8 cellular contexts compared by ENCODE assay signal in genomic region chr6:127118505-127119360, GRCh38. TPM values are rescaled to one million over a fixed set of nuclear protein-coding genes. Genes with fewer than 3 reads are reported as not detected.
DNase-seq lines count a peak whose midpoint lies in the region; ATAC-seq, FAIRE-seq and TF ChIP-seq lines count a peak whose summit lies in the region.

RSPO3 (plus strand) TSS chr6:127118671; CDS start chr6:127119193, 522 bp downstream.

- no peak within 1 kb of the TSS for H2AFZ ChIP-seq in HepG2 (ENCODE audit: low read length)

- no peaks in the 10 kb centered on the region for H3K36me3 Mint-ChIP-seq in CD8-positive, alpha-beta memory T cell
- no peaks in the 10 kb centered on the region for H3K36me3 Mint-ChIP-seq in central memory CD8-positive, alpha-beta T cell (ENCODE audit: insufficient read depth)

- POLR2A ChIA-PET in CD8-positive, alpha-beta memory T cell (lab: Charles Lee): no interaction called here
- POLR2A ChIA-PET in HepG2 (lab: Yijun Ruan, JAX): no interaction called here

- H3K9ac ChIP-seq in HepG2 (ENCODE audit: insufficient read depth, low read depth, low read length): no peak within 1 kb of the TSS
- H3K9ac ChIP-seq in stomach smooth muscle (ENCODE audit: low read length in 2 of 2): peak within 1 kb of the TSS; percentile 44 to 69

- no peak for TF ChIP-seq RAD21 in HepG2 (CRISPR knock-in tag; IDR thresholded peaks at IDR 0.05)

- no peak within 1 kb of the TSS for H3K4me3 ChIP-seq in CD8-positive, alpha-beta memory T cell (ENCODE audit: low read length)
- peak within 1 kb of the TSS in 2 of 3 experiments; percentile 20 to 54; a peak in 2 of 6 replicates for H3K4me3 ChIP-seq in HepG2 (replicated peaks in 1 of 3; ENCODE audit: insufficient read depth in 1 of 3, low read depth in 2 of 3, low read length in 3 of 3)
- peak within 1 kb of the TSS; percentile 86 to 87 for H3K4me3 ChIP-seq in stomach smooth muscle (ENCODE audit: low read length in 2 of 2)

- no peak for TF ChIP-seq POLR2A in HepG2 (IDR thresholded peaks at IDR 0.05; ENCODE audit: insufficient read depth in 1 of 2, low read depth in 2 of 2, low read length in 2 of 2)

- DNase-seq in CD8-positive, alpha-beta memory T cell: no peak
- DNase-seq in NCI-H526 treated with DMSO at 0.1 percent for 48 hours (lab: John Stamatoyannopoulos, UW) (peak; percentile 35), HepG2 (ENCODE audit: low spot score) (no peak), germinal center (ENCODE audit: low spot score) (no peak)
- DNase-seq in central memory CD8-positive, alpha-beta T cell (ENCODE audit: low spot score in 2 of 2): no peak

- no peaks in the 10 kb centered on the region for H3K9me3 ChIP-seq in CD8-positive, alpha-beta memory T cell (ENCODE audit: low read length)
- no peaks in the 10 kb centered on the region for H3K9me3 ChIP-seq in HepG2 (ENCODE audit: low read length)
- no peaks in the 10 kb centered on the region for H3K9me3 ChIP-seq in stomach smooth muscle (ENCODE audit: control insufficient read depth in 2 of 2, low read length in 2 of 2)

- H3K27ac Mint-ChIP-seq in CD8-positive, alpha-beta memory T cell: no peak within 1 kb of the TSS
- H3K27ac Mint-ChIP-seq in central memory CD8-positive, alpha-beta T cell (ENCODE audit: low read depth): no peak within 1 kb of the TSS

- no peak for FAIRE-seq in HepG2 (lab: Jason Lieb, UNC)

- no peak for TF ChIP-seq CTCF in HepG2 (CRISPR knock-in tag; IDR thresholded peaks at IDR 0.05)

- no peaks in the 10 kb centered on the region for H3K9me3 Mint-ChIP-seq in CD8-positive, alpha-beta memory T cell
- H3K9me3 Mint-ChIP-seq in central memory CD8-positive, alpha-beta T cell: no peaks in the 10 kb centered on the region

- intact Hi-C loops in HepG2 (cut with micrococcal nuclease; ENCODE audit: unreplicated experiment): no loop called here

- no TSS peak for BruUV-seq in HepG2 (replicated peaks; lab: Mats Ljungman, UMichigan)

- peak within 1 kb of the TSS; percentile 46 for H3K4me2 ChIP-seq in HepG2 (ENCODE audit: low read depth, low read length)

- in situ Hi-C loops in HepG2 (cut with HindIII; ENCODE audit: extremely low pct_ligation_motif_present, low pct_unique_long_range_greater_than_20kb): loop anchor here (25.0 kb wide), 4 partner anchors 306 to 1806 kb away; partner anchors contain the start of gene HDDC2

- H3K4me1 ChIP-seq in CD8-positive, alpha-beta memory T cell (ENCODE audit: insufficient read depth, low read length): no peaks in the 10 kb centered on the region
- H3K4me1 ChIP-seq in HepG2 (ENCODE audit: insufficient read depth, low read length) (no peaks in the 10 kb centered on the region), stomach smooth muscle (ENCODE audit: control insufficient read depth, insufficient read depth, low read length) (peaks cover 33% of the 10 kb centered on the region)

- H3K4me1 Mint-ChIP-seq in CD8-positive, alpha-beta memory T cell: peaks cover 19 to 35% (median 25%) of the 10 kb centered on the region in 3 donors
- peaks cover 14% of the 10 kb centered on the region for H3K4me1 Mint-ChIP-seq in central memory CD8-positive, alpha-beta T cell

- TF ChIP-seq EP300 in HepG2 (IDR thresholded peaks at IDR 0.05; ENCODE audit: low read depth in 2 of 2, low read length in 2 of 2) (no peak), HepG2 (CRISPR knock-in tag; IDR thresholded peaks at IDR 0.05; ENCODE audit: borderline replicate concordance) (no peak)

- no peaks in the 10 kb centered on the region for H3K36me3 ChIP-seq in CD8-positive, alpha-beta memory T cell (ENCODE audit: insufficient read depth, low read length)
- H3K36me3 ChIP-seq in HepG2 (replicated peaks in 1 of 2; ENCODE audit: control insufficient read depth in 1 of 2, insufficient read depth in 2 of 2, low read length in 2 of 2) (no peaks in the 10 kb centered on the region), stomach smooth muscle (ENCODE audit: control insufficient read depth in 2 of 2, insufficient read depth in 2 of 2, low read length in 2 of 2) (no peaks in the 10 kb centered on the region)

- no peaks in the 10 kb centered on the region for H4K20me1 ChIP-seq in HepG2 (ENCODE audit: insufficient read depth, low read length)

- CTCF ChIA-PET in CD8-positive, alpha-beta memory T cell (lab: Charles Lee): no interaction called here
- CTCF ChIA-PET in HepG2 (lab: Yijun Ruan, JAX; ENCODE audit: low intra/inter-chr PET ratio, low total read pairs): no interaction called here

- ATAC-seq in GM19455 (IDR thresholded peaks at IDR 0.05; ENCODE audit: unreplicated experiment) (peak; percentile 31), HepG2 (peak; percentile 55), HG03045 (IDR thresholded peaks at IDR 0.05; ENCODE audit: unreplicated experiment) (no peak)
- ATAC-seq in central memory CD8-positive, alpha-beta T cell (replicated peaks; ENCODE audit: extremely low read depth, poor library complexity, severe bottlenecking): no peak

- H3K27ac ChIP-seq in CD8-positive, alpha-beta memory T cell (ENCODE audit: low read depth, low read length): no peak within 1 kb of the TSS
- H3K27ac ChIP-seq in HepG2 (ENCODE audit: extremely low read length, insufficient read depth, low read length) (no peak within 1 kb of the TSS), stomach smooth muscle (ENCODE audit: low read length) (peak within 1 kb of the TSS; percentile 41)

- no peaks in the 10 kb centered on the region for H3K79me2 ChIP-seq in HepG2 (ENCODE audit: insufficient read depth, low read length)

- peaks cover 35 to 79% of the 10 kb centered on the region in 2 donors for H3K27me3 Mint-ChIP-seq in CD8-positive, alpha-beta memory T cell
- H3K27me3 Mint-ChIP-seq in central memory CD8-positive, alpha-beta T cell: peaks cover 92% of the 10 kb centered on the region

- H3K27me3 ChIP-seq in CD8-positive, alpha-beta memory T cell (ENCODE audit: insufficient read depth, low read length, poor library complexity, severe bottlenecking): peaks cover 11% of the 10 kb centered on the region
- H3K27me3 ChIP-seq in HepG2 (ENCODE audit: control insufficient read depth in 1 of 2, insufficient read depth in 2 of 2, low read length in 2 of 2): peaks cover 14 to 43% of the 10 kb centered on the region in 2 experiments; a peak in 4 of 5 replicates
- H3K27me3 ChIP-seq in stomach smooth muscle (ENCODE audit: control insufficient read depth in 1 of 2, insufficient read depth in 2 of 2, low read length in 2 of 2): peaks cover 5 to 11% of the 10 kb centered on the region in 2 donors

- peak within 1 kb of the TSS; percentile 33 to 80 (median 74) for H3K4me3 Mint-ChIP-seq in CD8-positive, alpha-beta memory T cell
- H3K4me3 Mint-ChIP-seq in central memory CD8-positive, alpha-beta T cell: peak within 1 kb of the TSS; percentile 72

- WGBS in HepG2 (ENCODE audit: low lambda C conversion rate): 15% methylated on average over 43 of the region's 68 CpGs

TF ChIP-seq in HepG2, 621 proteins besides CTCF, POLR2A, EP300 and RAD21 (continues in another document):
- TF ChIP-seq TBL1XR1 (IDR thresholded peaks at IDR 0.05; ENCODE audit: borderline replicate concordance, low read length, partially characterized antibody) (no peak), KDM4B (CRISPR knock-in tag; IDR thresholded peaks at IDR 0.05) (no peak), ZBTB43 (CRISPR knock-in tag; conservative IDR thresholded peaks at IDR 0.05) (no peak), NFE2 (CRISPR knock-in tag; IDR thresholded peaks at IDR 0.05) (no peak)

RNA-seq across cellular contexts. Expression of gene RSPO3, which starts in this region (rescaled TPM):
- not detected for total RNA-seq in CD8-positive, alpha-beta memory T cell
- polyA plus RNA-seq in CD8-positive, alpha-beta memory T cell: not detected
- not detected in 2 replicates for total RNA-seq in HepG2 (2016; rRNA removed; fragmentation: Illumina TruSeq; extraction: Trizol)
- not detected in 2 replicates for total RNA-seq in HepG2 (2016; cell fraction: cytosol; rRNA removed; fragmentation: Illumina TruSeq; extraction: Trizol; ENCODE audit: low read depth)
- total RNA-seq in HepG2 (2016; cell fraction: insoluble cytoplasmic fraction; rRNA removed; fragmentation: Illumina TruSeq; extraction: Trizol): not detected in 2 replicates
- not detected in 2 replicates for total RNA-seq in HepG2 (2016; cell fraction: membrane; rRNA removed; fragmentation: Illumina TruSeq; extraction: Trizol)
- not detected in 2 replicates for total RNA-seq in HepG2 (2016; cell fraction: nucleus; rRNA removed; fragmentation: Illumina TruSeq; extraction: Trizol)
- polyA plus RNA-seq in HepG2 (2011; rRNA removed): not detected in 2 replicates
- polyA plus RNA-seq in HepG2 (2011; cell fraction: cytosol; rRNA removed): not detected in 2 replicates
- polyA plus RNA-seq in HepG2 (2011; cell fraction: nucleus; rRNA removed): not detected in 2 replicates
- polyA plus RNA-seq in HepG2 (2012): not detected in 2 replicates
- not detected in 2 replicates for polyA plus RNA-seq in HepG2 (2016; cell fraction: cytosol; fragmentation: Illumina TruSeq; extraction: Trizol; ENCODE audit: low read depth)
- not detected in 2 replicates for polyA plus RNA-seq in HepG2 (2016; cell fraction: insoluble cytoplasmic fraction; fragmentation: Illumina TruSeq; extraction: Trizol; ENCODE audit: low read depth)
- not detected in 2 replicates for polyA plus RNA-seq in HepG2 (2016; cell fraction: membrane; fragmentation: Illumina TruSeq; extraction: Trizol; ENCODE audit: low read depth)
- not detected in 2 replicates for polyA plus RNA-seq in HepG2 (2016; cell fraction: nucleus; fragmentation: Illumina TruSeq; extraction: Trizol; ENCODE audit: insufficient read depth, low read depth)
- not detected in 2 replicates for polyA minus RNA-seq in HepG2 (2011; rRNA and poly(A)+ RNA removed; ENCODE audit: low replicate concordance)
- not detected in 2 replicates for polyA minus RNA-seq in HepG2 (2011; cell fraction: cytosol; rRNA and poly(A)+ RNA removed)
- polyA minus RNA-seq in HepG2 (2011; cell fraction: nucleus; rRNA and poly(A)+ RNA removed): not detected in 2 replicates

Comparison
In these comparisons a context has a peak if more than half of its experiments do, and no peak if none do; other contexts are left out.
1. Peak in ATAC-seq, H3K4me3 ChIP-seq and H3K4me2 ChIP-seq in HepG2; RNA of the gene not detected or under 1 TPM.